10 cellular contexts compared by ENCODE assay signal in the genomic region with DNA sequence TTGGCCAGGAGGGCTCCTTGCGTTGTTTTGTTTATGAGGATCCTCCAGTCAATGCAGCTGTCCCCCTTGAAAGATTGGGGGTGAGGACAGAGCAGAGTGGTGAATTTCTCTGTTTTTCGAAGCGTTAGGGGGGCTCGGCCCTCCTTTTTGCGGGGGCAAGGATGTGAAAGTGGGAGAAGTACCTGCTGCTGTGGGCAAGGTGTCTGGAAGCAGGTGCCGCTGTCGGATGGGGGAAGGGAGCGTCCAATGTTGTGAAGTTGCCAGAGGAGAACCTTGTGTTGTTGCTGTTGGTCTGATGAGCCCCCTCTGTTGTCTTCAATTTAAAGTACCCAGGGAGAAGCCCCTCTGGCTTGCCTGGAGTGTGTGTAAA. TPM values are rescaled to one million over a fixed set of nuclear protein-coding genes. Genes with fewer than 3 reads are reported as not detected.
DNase-seq lines count a peak whose midpoint lies in the region; ATAC-seq, FAIRE-seq and TF ChIP-seq lines count a peak whose summit lies in the region.
"Had no signal": no experiment of that assay in that cellular context is flagged by ENCODE, and none has a peak within 500 bp of the region (broad histone marks: within the 10 kb centered on the region; RNA-seq: fewer than 3 reads in every experiment).

No MANE protein-coding gene starts in this region.

- H3K36me3 ChIP-seq in pancreas, result no peaks in the 10 kb centered on the region

- no peak overlapping the region for H3K4me3 Mint-ChIP-seq in activated CD8-positive, alpha-beta T cell treated with anti-CD3 and anti-CD28 coated beads for 36 hours

- H3K4me3 ChIP-seq in fibroblast of mammary gland (ENCODE audit: control insufficient read depth, low read depth, low read length) (peak overlapping the region; percentile 69), pancreas (peak overlapping the region; percentile 48 to 81 (median 61))

- 0 to 1% methylated on average over 8 of the region's 8 CpGs for WGBS in pancreas, 2 donors

- H3K27me3 Mint-ChIP-seq in activated CD8-positive, alpha-beta T cell treated with anti-CD3 and anti-CD28 coated beads for 36 hours, result peaks cover 12% of the 10 kb centered on the region

- no peak overlapping the region for H3K27ac Mint-ChIP-seq in activated CD8-positive, alpha-beta T cell treated with anti-CD3 and anti-CD28 coated beads for 36 hours
- H3K27ac Mint-ChIP-seq: activated naive CD4-positive, alpha-beta T cell treated with anti-CD3 and anti-CD28 coated beads, Interleukin-2, amount 50 U/mL, for 72 hours had no signal

- no peak for FAIRE-seq in pancreas (lab: Jason Lieb, UNC)

- H3K4me1 Mint-ChIP-seq in activated CD8-positive, alpha-beta T cell treated with anti-CD3 and anti-CD28 coated beads for 36 hours (ENCODE audit: low read depth), result no peaks in the 10 kb centered on the region

- TF ChIP-seq CTCF in fibroblast of mammary gland (conservative IDR thresholded peaks at IDR 0.05; ENCODE audit: control insufficient read depth, insufficient read depth, low read depth, low read length) (no peak), pancreas (IDR thresholded peaks at IDR 0.05) (no peak)
- no peak for TF ChIP-seq CTCF in activated CD8-positive, alpha-beta T cell treated with anti-CD3 and anti-CD28 coated beads for 36 hours (IDR thresholded peaks at IDR 0.05)

- CTCF ChIA-PET in activated CD8-positive, alpha-beta T cell treated with anti-CD3 and anti-CD28 coated beads for 36 hours (lab: Charles Lee), result no interaction called here

- DNase-seq in ELF-1 (ENCODE audit: low read depth, low spot score), result peak; percentile 15
- peak; percentile 57 for DNase-seq in NCI-H69 (lab: John Stamatoyannopoulos, UW)
- no peak for DNase-seq in fibroblast of mammary gland (ENCODE audit: low read depth)
- peak; percentile 25 to 69 (median 44) for DNase-seq in pancreas
- no peak for DNase-seq in GF-D8 (lab: John Stamatoyannopoulos, UW)
- DNase-seq in DMS153 (lab: John Stamatoyannopoulos, UW), result no peak
- DNase-seq in activated CD8-positive, alpha-beta T cell treated with anti-CD3 and anti-CD28 coated beads for 36 hours, result no peak
- DNase-seq: MV-4-11 had no signal

- no peaks in the 10 kb centered on the region for H3K36me3 Mint-ChIP-seq in activated CD8-positive, alpha-beta T cell treated with anti-CD3 and anti-CD28 coated beads for 36 hours (ENCODE audit: low read depth)

- H3K27ac ChIP-seq in pancreas, result peak overlapping the region in 3 of 4 donors; percentile 41 to 65 (median 60)

- H3K4me1 ChIP-seq in pancreas, result peaks cover 0 to 4% (median 0%) of the 10 kb centered on the region in 3 donors

- intact Hi-C loops in pancreas (cut with DNase I), result no loop called here
- intact Hi-C loops in activated CD8-positive, alpha-beta T cell treated with anti-CD3 and anti-CD28 coated beads for 36 hours (cut with micrococcal nuclease), result no loop called here

- ATAC-seq in pancreas (peak; percentile 67 to 80 (median 78)), HG03097 (IDR thresholded peaks at IDR 0.05; ENCODE audit: low FRiP score, unreplicated experiment) (no peak)
- ATAC-seq in activated CD8-positive, alpha-beta T cell treated with anti-CD3 and anti-CD28 coated beads for 36 hours, result no peak
- ATAC-seq: activated naive CD4-positive, alpha-beta T cell treated with anti-CD3 and anti-CD28 coated beads, Interleukin-2, amount 50 U/mL, for 72 hours had no signal

- POLR2A ChIA-PET in activated CD8-positive, alpha-beta T cell treated with anti-CD3 and anti-CD28 coated beads for 36 hours (lab: Charles Lee), result no interaction called here

- H3K9me3 ChIP-seq in pancreas, result no peaks in the 10 kb centered on the region

- no peaks in the 10 kb centered on the region for H3K9me3 Mint-ChIP-seq in activated CD8-positive, alpha-beta T cell treated with anti-CD3 and anti-CD28 coated beads for 36 hours
- H3K9me3 Mint-ChIP-seq: activated naive CD4-positive, alpha-beta T cell treated with anti-CD3 and anti-CD28 coated beads, Interleukin-2, amount 50 U/mL, for 72 hours had no signal

- no peaks in the 10 kb centered on the region for H3K27me3 ChIP-seq in pancreas

RNA-seq across cellular contexts. Expression of a gene that starts 0.6 kb away (rescaled TPM):
- 10 to 100 TPM in 1 of 6 donors, 1 to 10 TPM in 5; 4.2 to 11.3 (median 7.7) TPM for total RNA-seq in pancreas
- 1 to 10 TPM; 4.1 to 7.1 TPM for polyA plus RNA-seq in pancreas
- total RNA-seq in activated CD8-positive, alpha-beta T cell treated with anti-CD3 and anti-CD28 coated beads for 36 hours, result not detected
- total RNA-seq: activated naive CD4-positive, alpha-beta T cell treated with anti-CD3 and anti-CD28 coated beads, Interleukin-2, amount 50 U/mL, for 72 hours had no signal

Comparison
In these comparisons a context has a peak if more than half of its experiments do, and no peak if none do; other contexts are left out.
1. DNase-seq: peak in ELF-1 (single experiment), NCI-H69 (single experiment) and pancreas (6 of 6); none in fibroblast of mammary gland (single experiment), GF-D8 (single experiment), DMS153 (single experiment) and activated CD8-positive, alpha-beta T cell treated with anti-CD3 and anti-CD28 coated beads for 36 hours (single experiment).
2. ATAC-seq: peak in pancreas (4 of 4); none in HG03097 (single experiment) and activated CD8-positive, alpha-beta T cell treated with anti-CD3 and anti-CD28 coated beads for 36 hours (single experiment).
3. RNA of a gene that starts 0.6 kb away (total RNA-seq): 4.2 to 11.3 TPM in pancreas; not detected in activated CD8-positive, alpha-beta T cell treated with anti-CD3 and anti-CD28 coated beads for 36 hours; every median in the first group is over 4 times any median in the second.